Comparison of ENCODE assay signal across 1 cellular context in the genomic region with DNA sequence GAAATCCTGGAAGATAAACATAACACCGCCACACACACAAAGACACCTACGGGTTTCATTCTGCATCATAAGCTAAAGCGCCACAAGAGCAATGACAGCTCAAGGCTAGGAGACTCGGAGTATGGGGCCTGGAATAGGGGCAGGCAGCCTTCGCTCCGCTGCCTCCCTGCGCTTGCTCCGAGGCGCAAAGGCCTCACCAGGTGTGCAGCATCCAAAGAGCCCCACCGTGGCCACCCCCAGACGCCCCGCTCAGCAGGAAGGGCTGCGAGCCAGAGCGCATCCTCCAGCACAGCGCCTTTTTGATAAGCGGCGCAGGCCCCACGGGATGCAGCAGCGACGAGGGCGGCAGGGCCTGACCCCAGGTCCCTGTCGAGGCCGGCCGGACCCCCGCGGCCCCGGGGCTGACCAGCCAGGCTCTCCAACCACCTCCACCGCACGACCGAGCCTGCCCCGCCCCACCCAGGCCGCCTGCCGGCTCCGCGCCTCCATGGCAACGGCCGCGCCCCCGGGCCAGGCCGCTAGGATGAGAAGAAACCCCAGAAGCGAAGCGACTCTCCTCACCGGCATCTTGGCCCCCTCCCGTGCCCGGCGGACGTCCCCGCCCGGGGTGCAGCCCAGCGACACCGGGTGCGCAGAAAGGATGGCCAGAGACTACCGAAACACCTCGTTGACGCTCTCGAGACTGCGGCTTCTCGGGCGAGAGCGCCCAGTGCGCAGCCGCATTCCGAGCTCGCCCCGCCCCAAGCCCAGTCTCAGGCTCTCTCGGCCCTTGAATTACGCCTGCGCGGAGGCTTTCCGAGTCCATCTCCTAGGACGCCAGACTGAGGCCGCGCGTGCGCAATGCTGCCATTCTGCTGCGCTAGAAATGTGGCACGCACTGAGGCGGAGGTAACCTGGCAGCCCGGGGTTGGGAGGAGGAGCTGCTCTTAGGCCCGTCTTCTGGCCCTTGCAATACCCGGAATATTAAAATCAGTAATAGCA.
TF ChIP-seq lines count a peak whose summit lies in the region.

A gene (minus strand): TSS at position 694 of the 981 bp plus-strand sequence. CDS start 127 bp downstream, at position 567.

TF ChIP-seq in K562, 482 proteins besides CTCF, POLR2A, EP300 and RAD21 (continued from another document and continues in another):
- TF ChIP-seq ZNF24 (IDR thresholded peaks at IDR 0.05), result no peak
- TF ChIP-seq, protein P1, sequence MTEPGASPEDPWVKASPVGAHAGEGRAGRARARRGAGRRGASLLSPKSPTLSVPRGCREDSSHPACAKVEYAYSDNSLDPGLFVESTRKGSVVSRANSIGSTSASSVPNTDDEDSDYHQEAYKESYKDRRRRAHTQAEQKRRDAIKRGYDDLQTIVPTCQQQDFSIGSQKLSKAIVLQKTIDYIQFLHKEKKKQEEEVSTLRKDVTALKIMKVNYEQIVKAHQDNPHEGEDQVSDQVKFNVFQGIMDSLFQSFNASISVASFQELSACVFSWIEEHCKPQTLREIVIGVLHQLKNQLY (CRISPR knock-in tag; conservative IDR thresholded peaks at IDR 0.05), result no peak
- no peak for TF ChIP-seq BHLHE40 (IDR thresholded peaks at IDR 0.05; ENCODE audit: low read length)
- peak; percentile 85 for TF ChIP-seq POLR2G (IDR thresholded peaks at IDR 0.05; ENCODE audit: low read depth, low read length)
- 0 out of 2 replicates have a peak, but pooled peaks have one; percentile 23 for TF ChIP-seq ZBTB1 (CRISPR knock-in tag; IDR thresholded peaks at IDR 0.05; ENCODE audit: borderline replicate concordance, low read depth)
- TF ChIP-seq, protein P2, sequence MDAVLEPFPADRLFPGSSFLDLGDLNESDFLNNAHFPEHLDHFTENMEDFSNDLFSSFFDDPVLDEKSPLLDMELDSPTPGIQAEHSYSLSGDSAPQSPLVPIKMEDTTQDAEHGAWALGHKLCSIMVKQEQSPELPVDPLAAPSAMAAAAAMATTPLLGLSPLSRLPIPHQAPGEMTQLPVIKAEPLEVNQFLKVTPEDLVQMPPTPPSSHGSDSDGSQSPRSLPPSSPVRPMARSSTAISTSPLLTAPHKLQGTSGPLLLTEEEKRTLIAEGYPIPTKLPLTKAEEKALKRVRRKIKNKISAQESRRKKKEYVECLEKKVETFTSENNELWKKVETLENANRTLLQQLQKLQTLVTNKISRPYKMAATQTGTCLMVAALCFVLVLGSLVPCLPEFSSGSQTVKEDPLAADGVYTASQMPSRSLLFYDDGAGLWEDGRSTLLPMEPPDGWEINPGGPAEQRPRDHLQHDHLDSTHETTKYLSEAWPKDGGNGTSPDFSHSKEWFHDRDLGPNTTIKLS (IDR thresholded peaks at IDR 0.05; ENCODE audit: borderline replicate concordance, low read depth), result peak; percentile 26
- TF ChIP-seq, protein P3, sequence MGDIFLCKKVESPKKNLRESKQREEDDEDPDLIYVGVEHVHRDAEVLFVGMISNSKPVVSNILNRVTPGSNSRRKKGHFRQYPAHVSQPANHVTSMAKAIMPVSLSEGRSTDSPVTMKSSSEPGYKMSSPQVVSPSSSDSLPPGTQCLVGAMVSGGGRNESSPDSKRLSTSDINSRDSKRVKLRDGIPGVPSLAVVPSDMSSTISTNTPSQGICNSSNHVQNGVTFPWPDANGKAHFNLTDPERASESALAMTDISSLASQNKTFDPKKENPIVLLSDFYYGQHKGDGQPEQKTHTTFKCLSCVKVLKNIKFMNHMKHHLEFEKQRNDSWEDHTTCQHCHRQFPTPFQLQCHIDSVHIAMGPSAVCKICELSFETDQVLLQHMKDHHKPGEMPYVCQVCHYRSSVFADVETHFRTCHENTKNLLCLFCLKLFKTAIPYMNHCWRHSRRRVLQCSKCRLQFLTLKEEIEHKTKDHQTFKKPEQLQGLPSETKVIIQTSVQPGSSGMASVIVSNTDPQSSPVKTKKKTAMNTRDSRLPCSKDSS (IDR thresholded peaks at IDR 0.05; ENCODE audit: low read depth, partially characterized antibody), result no peak
- TF ChIP-seq CEBPG (CRISPR knock-in tag; IDR thresholded peaks at IDR 0.05), result 0 out of 2 replicates have a peak, but pooled peaks have one; percentile 25
- TF ChIP-seq CEBPG (tag; conservative IDR thresholded peaks at IDR 0.05 in 1 of 2, IDR thresholded peaks at IDR 0.05 in 1 of 2), result no peak
- peak; percentile 39; the same call in 1 of the 2 replicates for TF ChIP-seq RB1 (IDR thresholded peaks at IDR 0.05; ENCODE audit: low read depth)
- TF ChIP-seq ZNF584 (CRISPR knock-in tag; IDR thresholded peaks at IDR 0.05; ENCODE audit: low read depth), result no peak
- TF ChIP-seq, protein P4, sequence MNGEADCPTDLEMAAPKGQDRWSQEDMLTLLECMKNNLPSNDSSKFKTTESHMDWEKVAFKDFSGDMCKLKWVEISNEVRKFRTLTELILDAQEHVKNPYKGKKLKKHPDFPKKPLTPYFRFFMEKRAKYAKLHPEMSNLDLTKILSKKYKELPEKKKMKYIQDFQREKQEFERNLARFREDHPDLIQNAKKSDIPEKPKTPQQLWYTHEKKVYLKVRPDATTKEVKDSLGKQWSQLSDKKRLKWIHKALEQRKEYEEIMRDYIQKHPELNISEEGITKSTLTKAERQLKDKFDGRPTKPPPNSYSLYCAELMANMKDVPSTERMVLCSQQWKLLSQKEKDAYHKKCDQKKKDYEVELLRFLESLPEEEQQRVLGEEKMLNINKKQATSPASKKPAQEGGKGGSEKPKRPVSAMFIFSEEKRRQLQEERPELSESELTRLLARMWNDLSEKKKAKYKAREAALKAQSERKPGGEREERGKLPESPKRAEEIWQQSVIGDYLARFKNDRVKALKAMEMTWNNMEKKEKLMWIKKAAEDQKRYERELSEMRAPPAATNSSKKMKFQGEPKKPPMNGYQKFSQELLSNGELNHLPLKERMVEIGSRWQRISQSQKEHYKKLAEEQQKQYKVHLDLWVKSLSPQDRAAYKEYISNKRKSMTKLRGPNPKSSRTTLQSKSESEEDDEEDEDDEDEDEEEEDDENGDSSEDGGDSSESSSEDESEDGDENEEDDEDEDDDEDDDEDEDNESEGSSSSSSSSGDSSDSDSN (IDR thresholded peaks at IDR 0.05; ENCODE audit: borderline replicate concordance in 1 of 2, low read depth in 2 of 2, low read length in 2 of 2), result 0 out of 4 replicates have a peak, but pooled peaks of 1 of the 2 experiments have one; percentile 22
- TF ChIP-seq TRIM24 (IDR thresholded peaks at IDR 0.05), result no peak
- TF ChIP-seq ZNF143 (CRISPR knock-in tag; IDR thresholded peaks at IDR 0.05), result 0 out of 2 replicates have a peak, but pooled peaks have one; percentile 39
- no peak for TF ChIP-seq ZNF668 (CRISPR knock-in tag; IDR thresholded peaks at IDR 0.05)
- TF ChIP-seq, protein P5, sequence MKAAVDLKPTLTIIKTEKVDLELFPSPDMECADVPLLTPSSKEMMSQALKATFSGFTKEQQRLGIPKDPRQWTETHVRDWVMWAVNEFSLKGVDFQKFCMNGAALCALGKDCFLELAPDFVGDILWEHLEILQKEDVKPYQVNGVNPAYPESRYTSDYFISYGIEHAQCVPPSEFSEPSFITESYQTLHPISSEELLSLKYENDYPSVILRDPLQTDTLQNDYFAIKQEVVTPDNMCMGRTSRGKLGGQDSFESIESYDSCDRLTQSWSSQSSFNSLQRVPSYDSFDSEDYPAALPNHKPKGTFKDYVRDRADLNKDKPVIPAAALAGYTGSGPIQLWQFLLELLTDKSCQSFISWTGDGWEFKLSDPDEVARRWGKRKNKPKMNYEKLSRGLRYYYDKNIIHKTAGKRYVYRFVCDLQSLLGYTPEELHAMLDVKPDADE (conservative IDR thresholded peaks at IDR 0.05; ENCODE audit: control insufficient read depth, low read depth, low read length), result 0 out of 2 replicates have a peak, but pooled peaks have one; percentile 43
- TF ChIP-seq, protein P6, sequence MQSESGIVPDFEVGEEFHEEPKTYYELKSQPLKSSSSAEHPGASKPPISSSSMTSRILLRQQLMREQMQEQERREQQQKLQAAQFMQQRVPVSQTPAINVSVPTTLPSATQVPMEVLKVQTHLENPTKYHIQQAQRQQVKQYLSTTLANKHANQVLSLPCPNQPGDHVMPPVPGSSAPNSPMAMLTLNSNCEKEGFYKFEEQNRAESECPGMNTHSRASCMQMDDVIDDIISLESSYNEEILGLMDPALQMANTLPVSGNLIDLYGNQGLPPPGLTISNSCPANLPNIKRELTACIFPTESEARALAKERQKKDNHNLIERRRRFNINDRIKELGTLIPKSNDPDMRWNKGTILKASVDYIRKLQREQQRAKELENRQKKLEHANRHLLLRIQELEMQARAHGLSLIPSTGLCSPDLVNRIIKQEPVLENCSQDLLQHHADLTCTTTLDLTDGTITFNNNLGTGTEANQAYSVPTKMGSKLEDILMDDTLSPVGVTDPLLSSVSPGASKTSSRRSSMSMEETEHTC (IDR thresholded peaks at IDR 0.05), result no peak
- TF ChIP-seq FOXK1 (CRISPR knock-in tag; IDR thresholded peaks at IDR 0.05; ENCODE audit: borderline replicate concordance), result no peak
- TF ChIP-seq, protein P7, sequence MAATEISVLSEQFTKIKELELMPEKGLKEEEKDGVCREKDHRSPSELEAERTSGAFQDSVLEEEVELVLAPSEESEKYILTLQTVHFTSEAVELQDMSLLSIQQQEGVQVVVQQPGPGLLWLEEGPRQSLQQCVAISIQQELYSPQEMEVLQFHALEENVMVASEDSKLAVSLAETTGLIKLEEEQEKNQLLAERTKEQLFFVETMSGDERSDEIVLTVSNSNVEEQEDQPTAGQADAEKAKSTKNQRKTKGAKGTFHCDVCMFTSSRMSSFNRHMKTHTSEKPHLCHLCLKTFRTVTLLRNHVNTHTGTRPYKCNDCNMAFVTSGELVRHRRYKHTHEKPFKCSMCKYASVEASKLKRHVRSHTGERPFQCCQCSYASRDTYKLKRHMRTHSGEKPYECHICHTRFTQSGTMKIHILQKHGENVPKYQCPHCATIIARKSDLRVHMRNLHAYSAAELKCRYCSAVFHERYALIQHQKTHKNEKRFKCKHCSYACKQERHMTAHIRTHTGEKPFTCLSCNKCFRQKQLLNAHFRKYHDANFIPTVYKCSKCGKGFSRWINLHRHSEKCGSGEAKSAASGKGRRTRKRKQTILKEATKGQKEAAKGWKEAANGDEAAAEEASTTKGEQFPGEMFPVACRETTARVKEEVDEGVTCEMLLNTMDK (IDR thresholded peaks at IDR 0.05; ENCODE audit: borderline replicate concordance, insufficient read depth, low read depth, low read length, poor library complexity, severe bottlenecking), result no peak
- TF ChIP-seq, protein P8, sequence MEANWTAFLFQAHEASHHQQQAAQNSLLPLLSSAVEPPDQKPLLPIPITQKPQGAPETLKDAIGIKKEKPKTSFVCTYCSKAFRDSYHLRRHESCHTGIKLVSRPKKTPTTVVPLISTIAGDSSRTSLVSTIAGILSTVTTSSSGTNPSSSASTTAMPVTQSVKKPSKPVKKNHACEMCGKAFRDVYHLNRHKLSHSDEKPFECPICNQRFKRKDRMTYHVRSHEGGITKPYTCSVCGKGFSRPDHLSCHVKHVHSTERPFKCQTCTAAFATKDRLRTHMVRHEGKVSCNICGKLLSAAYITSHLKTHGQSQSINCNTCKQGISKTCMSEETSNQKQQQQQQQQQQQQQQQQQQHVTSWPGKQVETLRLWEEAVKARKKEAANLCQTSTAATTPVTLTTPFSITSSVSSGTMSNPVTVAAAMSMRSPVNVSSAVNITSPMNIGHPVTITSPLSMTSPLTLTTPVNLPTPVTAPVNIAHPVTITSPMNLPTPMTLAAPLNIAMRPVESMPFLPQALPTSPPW (CRISPR knock-in tag; IDR thresholded peaks at IDR 0.05), result peak; percentile 66
- peak; percentile 92 for TF ChIP-seq MEIS2 (IDR thresholded peaks at IDR 0.05; ENCODE audit: partially characterized antibody)
- peak in 1 of 3 experiments; percentile 15 for TF ChIP-seq YY1 (IDR thresholded peaks at IDR 0.05; ENCODE audit: borderline replicate concordance in 1 of 3, control insufficient read depth in 1 of 3, extremely low read depth in 1 of 3, insufficient read depth in 3 of 3, insufficient read length in 1 of 3, insufficient replicate concordance in 2 of 3, low read depth in 1 of 3, low read length in 2 of 3)
- TF ChIP-seq, protein P9, sequence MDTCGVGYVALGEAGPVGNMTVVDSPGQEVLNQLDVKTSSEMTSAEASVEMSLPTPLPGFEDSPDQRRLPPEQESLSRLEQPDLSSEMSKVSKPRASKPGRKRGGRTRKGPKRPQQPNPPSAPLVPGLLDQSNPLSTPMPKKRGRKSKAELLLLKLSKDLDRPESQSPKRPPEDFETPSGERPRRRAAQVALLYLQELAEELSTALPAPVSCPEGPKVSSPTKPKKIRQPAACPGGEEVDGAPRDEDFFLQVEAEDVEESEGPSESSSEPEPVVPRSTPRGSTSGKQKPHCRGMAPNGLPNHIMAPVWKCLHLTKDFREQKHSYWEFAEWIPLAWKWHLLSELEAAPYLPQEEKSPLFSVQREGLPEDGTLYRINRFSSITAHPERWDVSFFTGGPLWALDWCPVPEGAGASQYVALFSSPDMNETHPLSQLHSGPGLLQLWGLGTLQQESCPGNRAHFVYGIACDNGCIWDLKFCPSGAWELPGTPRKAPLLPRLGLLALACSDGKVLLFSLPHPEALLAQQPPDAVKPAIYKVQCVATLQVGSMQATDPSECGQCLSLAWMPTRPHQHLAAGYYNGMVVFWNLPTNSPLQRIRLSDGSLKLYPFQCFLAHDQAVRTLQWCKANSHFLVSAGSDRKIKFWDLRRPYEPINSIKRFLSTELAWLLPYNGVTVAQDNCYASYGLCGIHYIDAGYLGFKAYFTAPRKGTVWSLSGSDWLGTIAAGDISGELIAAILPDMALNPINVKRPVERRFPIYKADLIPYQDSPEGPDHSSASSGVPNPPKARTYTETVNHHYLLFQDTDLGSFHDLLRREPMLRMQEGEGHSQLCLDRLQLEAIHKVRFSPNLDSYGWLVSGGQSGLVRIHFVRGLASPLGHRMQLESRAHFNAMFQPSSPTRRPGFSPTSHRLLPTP (IDR thresholded peaks at IDR 0.05; ENCODE audit: borderline replicate concordance, extremely low read depth, insufficient read length), result no peak
- no peak for TF ChIP-seq TAF9B (IDR thresholded peaks at IDR 0.05; ENCODE audit: partially characterized antibody)
- peak; percentile 51 for TF ChIP-seq FIP1L1 (IDR thresholded peaks at IDR 0.05; ENCODE audit: low read depth, low read length, poor library complexity, severe bottlenecking)
- TF ChIP-seq, protein P10, sequence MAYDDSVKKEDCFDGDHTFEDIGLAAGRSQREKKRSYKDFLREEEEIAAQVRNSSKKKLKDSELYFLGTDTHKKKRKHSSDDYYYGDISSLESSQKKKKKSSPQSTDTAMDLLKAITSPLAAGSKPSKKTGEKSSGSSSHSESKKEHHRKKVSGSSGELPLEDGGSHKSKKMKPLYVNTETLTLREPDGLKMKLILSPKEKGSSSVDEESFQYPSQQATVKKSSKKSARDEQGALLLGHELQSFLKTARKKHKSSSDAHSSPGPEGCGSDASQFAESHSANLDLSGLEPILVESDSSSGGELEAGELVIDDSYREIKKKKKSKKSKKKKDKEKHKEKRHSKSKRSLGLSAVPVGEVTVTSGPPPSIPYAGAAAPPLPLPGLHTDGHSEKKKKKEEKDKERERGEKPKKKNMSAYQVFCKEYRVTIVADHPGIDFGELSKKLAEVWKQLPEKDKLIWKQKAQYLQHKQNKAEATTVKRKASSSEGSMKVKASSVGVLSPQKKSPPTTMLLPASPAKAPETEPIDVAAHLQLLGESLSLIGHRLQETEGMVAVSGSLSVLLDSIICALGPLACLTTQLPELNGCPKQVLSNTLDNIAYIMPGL (CRISPR knock-in tag; IDR thresholded peaks at IDR 0.05), result 0 out of 2 replicates have a peak, but pooled peaks have one; percentile 43
